ENCODE assay signal across 8 cellular contexts in genomic region chr5:154405078-154405792, GRCh38. TPM values are rescaled to one million over a fixed set of nuclear protein-coding genes. Genes with fewer than 3 reads are reported as not detected.
DNase-seq lines count a peak whose midpoint lies in the region; ATAC-seq and TF ChIP-seq lines count a peak whose summit lies in the region.

No MANE protein-coding gene starts in this region.

- no peaks in the 10 kb centered on the region for H3K27me3 ChIP-seq in neutrophil

- TF ChIP-seq CTCF in neutrophil (IDR thresholded peaks at IDR 0.05), result peak; percentile 76

- H3K4me1 ChIP-seq in neutrophil (ENCODE audit: control insufficient read depth in 1 of 2, insufficient read depth in 1 of 2, low read depth in 1 of 2, low read length in 1 of 2), result peaks cover 6 to 7% of the 10 kb centered on the region in 2 experiments

- peak; percentile 98 for ATAC-seq in GM21737 (IDR thresholded peaks at IDR 0.05; ENCODE audit: unreplicated experiment)

- peak overlapping the region; percentile 11; the same call in 1 of the 2 replicates for H3K4me3 ChIP-seq in Jurkat, Clone E6-1 (ENCODE audit: low read length)
- H3K4me3 ChIP-seq in neutrophil (ENCODE audit: low read depth in 1 of 2, low read length in 1 of 2), result no peak overlapping the region

- H3K36me3 ChIP-seq in neutrophil, result peaks cover 25% of the 10 kb centered on the region

- H3K9me3 ChIP-seq in neutrophil, result no peaks in the 10 kb centered on the region

- no peak overlapping the region for H3K27ac ChIP-seq in neutrophil

- DNase-seq in EH (ENCODE audit: low read depth), result peak; percentile 83
- peak; percentile 38 for DNase-seq in Jurkat, Clone E6-1 (ENCODE audit: low read depth, low spot score)
- peak; percentile 66 for DNase-seq in RPMI7951 (ENCODE audit: low read depth)
- DNase-seq in activated effector memory CD4-positive, alpha-beta T cell treated with Interleukin-2 at 50 U/mL for 16 hours, result peak; percentile 49
- peak; percentile 44 for DNase-seq in foreskin melanocyte
- DNase-seq in stromal cell of bone marrow (ENCODE audit: low read depth), result peak; percentile 47

RNA-seq across cellular contexts. Expression of gene SAP30L, which starts 40.6 kb away (rescaled TPM):
- 57.7 TPM for polyA plus RNA-seq in Jurkat, Clone E6-1 (2012; ENCODE audit: insufficient read depth, insufficient read length)
- total RNA-seq in RPMI7951 (2014; rRNA removed; shearing (Covaris generic)), result 34.9 and 37.6 TPM in 2 replicates
